In the genomic region with DNA sequence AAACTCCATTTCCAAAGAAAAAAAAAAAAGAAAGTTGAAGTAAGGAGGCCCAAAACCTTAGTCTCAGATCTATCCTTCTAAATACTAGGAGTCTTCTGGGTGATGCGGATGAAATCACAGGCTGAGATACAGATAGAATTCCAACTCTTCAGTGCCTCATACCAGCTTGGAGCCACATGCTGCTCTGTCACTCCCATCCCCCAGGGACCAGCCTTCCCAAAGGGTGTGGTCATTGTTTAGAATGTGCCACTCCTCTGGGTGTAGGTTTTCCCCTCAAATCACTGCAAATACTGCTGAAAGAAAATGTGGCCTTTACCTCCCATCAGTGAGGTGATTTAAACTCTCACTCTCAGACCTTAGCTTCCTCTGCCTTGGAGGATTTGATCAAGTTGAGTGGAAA, we compare ENCODE assay signal across 22 cellular contexts.
DNase-seq lines count a peak whose midpoint lies in the region; ATAC-seq, FAIRE-seq and TF ChIP-seq lines count a peak whose summit lies in the region.
"Had no signal": no experiment of that assay in that cellular context is flagged by ENCODE, and none has a peak within 500 bp of the region (broad histone marks: within the 10 kb centered on the region; RNA-seq: fewer than 3 reads in every experiment).

No MANE protein-coding gene starts in this region.

- no peaks in the 10 kb centered on the region for H3K79me2 ChIP-seq in PC-3 (ENCODE audit: low read length)

- no peaks in the 10 kb centered on the region for H3K9me2 ChIP-seq in PC-3 (replicated peaks; ENCODE audit: low read length)

- H3K9ac ChIP-seq in PC-3 (ENCODE audit: low read length) = no peak overlapping the region

- H3K4me3 Mint-ChIP-seq in naive thymus-derived CD8-positive, alpha-beta T cell = no peak overlapping the region
- H3K4me3 Mint-ChIP-seq: activated B cell treated with CpG ODN at 0.5 μM for 24 hours; activated CD4-positive, alpha-beta memory T cell treated with anti-CD3 and anti-CD28 coated beads, Interleukin-2, amount 10 ng/mL, durations not matched to agents 7 days and 5 days; activated T-cell treated with anti-CD3 and anti-CD28 coated beads, Interleukin-2, amount 50 U/mL, for 4 hours; brain; CD4-positive, alpha-beta memory T cell; stimulated activated naive CD8-positive, alpha-beta T cell treated with anti-CD3 and anti-CD28 coated beads, Interleukin-15, amount 100 ng/mL, for 72 hours; T-helper 17 cell had no signal

- H3K4me2 ChIP-seq in PC-3 (ENCODE audit: low read length) = peak overlapping the region; percentile 16

- no peaks in the 10 kb centered on the region for H3K36me3 Mint-ChIP-seq in naive thymus-derived CD8-positive, alpha-beta T cell
- H3K36me3 Mint-ChIP-seq: activated naive CD4-positive, alpha-beta T cell treated with anti-CD3 and anti-CD28 coated beads, Interleukin-2, amount 50 U/mL, for 72 hours; brain; CD4-positive, alpha-beta memory T cell had no signal

- H3F3A ChIP-seq in PC-3 (ENCODE audit: low read length, unreplicated experiment) = no peaks in the 10 kb centered on the region

- intact Hi-C loops in PC-3 (cut with micrococcal nuclease) = loop anchor here (5.0 kb wide), 3 partner anchors 46 to 81 kb away; no protein-coding TSS in a partner anchor

- peak; percentile 25 for DNase-seq in AG08395 (ENCODE audit: low spot score)
- DNase-seq in HCEC 1CT = peak; percentile 33
- peak; percentile 81 for DNase-seq in PC-3
- peak; percentile 31 for DNase-seq in fibroblast of peridontal ligament (ENCODE audit: extremely low read depth)
- DNase-seq in NCI-H2029 (lab: John Stamatoyannopoulos, UW) = no peak
- DNase-seq in NCI-H774 (lab: John Stamatoyannopoulos, UW) = no peak
- no peak for DNase-seq in naive thymus-derived CD8-positive, alpha-beta T cell
- DNase-seq in frontal cortex (ENCODE audit: low spot score in 2 of 2) = no peak
- DNase-seq: activated B cell treated with CpG ODN at 0.5 μM for 24 hours; activated CD4-positive, alpha-beta memory T cell treated with anti-CD3 and anti-CD28 coated beads, Interleukin-2, amount 10 ng/mL, durations not matched to agents 7 days and 5 days; activated T-cell treated with anti-CD3 and anti-CD28 coated beads, Interleukin-2, amount 50 U/mL, for 4 hours; CD4-positive, alpha-beta memory T cell; head of caudate nucleus; Karpas-422; stimulated activated naive CD8-positive, alpha-beta T cell treated with anti-CD3 and anti-CD28 coated beads, Interleukin-15, amount 100 ng/mL, for 72 hours; T-helper 17 cell; upper lobe of right lung had no signal

- H2AFZ ChIP-seq in PC-3 (ENCODE audit: low read length) = 0 out of 2 replicates have a peak overlapping the region, but pooled peaks have one; percentile 5

- peaks cover 0 to 1% (median 0%) of the 10 kb centered on the region in 4 donors for H3K4me1 Mint-ChIP-seq in naive thymus-derived CD8-positive, alpha-beta T cell
- H3K4me1 Mint-ChIP-seq: activated B cell treated with CpG ODN at 0.5 μM for 24 hours; stimulated activated naive CD8-positive, alpha-beta T cell treated with anti-CD3 and anti-CD28 coated beads, Interleukin-15, amount 100 ng/mL, for 72 hours had no signal

- BruUV-seq in PC-3 (replicated peaks; lab: Mats Ljungman, UMichigan) = no TSS peak

- no peak for FAIRE-seq in frontal cortex (lab: Jason Lieb, UNC)
- FAIRE-seq: GM19239 had no signal

- peak overlapping the region; percentile 51 for H3K27ac ChIP-seq in PC-3 (ENCODE audit: low read length)
- H3K27ac ChIP-seq: upper lobe of right lung had no signal

- H3K27ac Mint-ChIP-seq in naive thymus-derived CD8-positive, alpha-beta T cell = peak overlapping the region in 2 of 10 donors; percentile 33 to 56
- H3K27ac Mint-ChIP-seq: activated B cell treated with CpG ODN at 0.5 μM for 24 hours; activated CD4-positive, alpha-beta memory T cell treated with anti-CD3 and anti-CD28 coated beads, Interleukin-2, amount 10 ng/mL, durations not matched to agents 7 days and 5 days; brain; T-helper 17 cell had no signal

- no peaks in the 10 kb centered on the region for H3K27me3 ChIP-seq in PC-3 (ENCODE audit: low read length)
- H3K27me3 ChIP-seq: upper lobe of right lung had no signal

- H3K27me3 Mint-ChIP-seq in naive thymus-derived CD8-positive, alpha-beta T cell = peaks cover 0 to 3% (median 0%) of the 10 kb centered on the region in 5 donors
- H3K27me3 Mint-ChIP-seq: CD4-positive, alpha-beta memory T cell; T-helper 17 cell had no signal

- no peaks in the 10 kb centered on the region for H4K20me1 ChIP-seq in PC-3 (ENCODE audit: low read length)

- CTCF ChIA-PET in PC-3 (lab: Charles Lee) = interaction anchor here (0.6 kb wide), 1 partner anchor 102 kb away, joined by 10 read pairs; no protein-coding TSS in a partner anchor

- no peaks in the 10 kb centered on the region for H3K36me3 ChIP-seq in PC-3 (ENCODE audit: low read depth, low read length)
- H3K36me3 ChIP-seq: HAP-1, upper lobe of right lung had no signal

- H3K9me3 Mint-ChIP-seq in naive thymus-derived CD8-positive, alpha-beta T cell = no peaks in the 10 kb centered on the region
- H3K9me3 Mint-ChIP-seq: activated B cell treated with CpG ODN at 0.5 μM for 24 hours; activated naive CD4-positive, alpha-beta T cell treated with anti-CD3 and anti-CD28 coated beads, Interleukin-2, amount 50 U/mL, for 72 hours; activated T-cell treated with anti-CD3 and anti-CD28 coated beads, Interleukin-2, amount 50 U/mL, for 4 hours; brain; stimulated activated naive CD8-positive, alpha-beta T cell treated with anti-CD3 and anti-CD28 coated beads, Interleukin-15, amount 100 ng/mL, for 72 hours had no signal

- no peaks in the 10 kb centered on the region for H3K9me3 ChIP-seq in PC-3 (ENCODE audit: low read length)
- H3K9me3 ChIP-seq: HAP-1, upper lobe of right lung had no signal

- no peak for TF ChIP-seq CTCF in PC-3 (conservative IDR thresholded peaks at IDR 0.05; ENCODE audit: low read depth, low read length)

- POLR2A ChIA-PET in PC-3 (lab: Charles Lee; ENCODE audit: unreplicated experiment) = no interaction called here
- POLR2A ChIA-PET in naive thymus-derived CD8-positive, alpha-beta T cell (lab: Charles Lee) = no interaction called here

- ATAC-seq in PC-3 = peak; percentile 39
- ATAC-seq in naive thymus-derived CD8-positive, alpha-beta T cell = no peak
- ATAC-seq: activated naive CD4-positive, alpha-beta T cell treated with anti-CD3 and anti-CD28 coated beads, Interleukin-2, amount 50 U/mL, for 72 hours; activated T-cell treated with anti-CD3 and anti-CD28 coated beads, Interleukin-2, amount 50 U/mL, for 4 hours; sciatic nerve; stimulated activated naive CD8-positive, alpha-beta T cell treated with anti-CD3 and anti-CD28 coated beads, Interleukin-15, amount 100 ng/mL, for 72 hours; T-helper 17 cell; upper lobe of right lung had no signal

- peaks cover 51% of the 10 kb centered on the region for H3K4me1 ChIP-seq in PC-3 (ENCODE audit: insufficient read depth, low read length)
- H3K4me1 ChIP-seq: HAP-1, upper lobe of right lung had no signal

- no peak overlapping the region for H3K4me3 ChIP-seq in PC-3 (ENCODE audit: low read length)
- H3K4me3 ChIP-seq: HAP-1, upper lobe of right lung had no signal

Comparison
In these comparisons a context has a peak if more than half of its experiments do, and no peak if none do; other contexts are left out.
1. DNase-seq: peak in AG08395 (single experiment), HCEC 1CT (single experiment), PC-3 (single experiment) and fibroblast of peridontal ligament (single experiment); none in NCI-H2029 (single experiment), NCI-H774 (single experiment), naive thymus-derived CD8-positive, alpha-beta T cell (0 of 10) and frontal cortex (0 of 2).